ENCODE assay signal across 21 cellular contexts in genomic region chr12:131764738-131765137, GRCh38.
"Had no signal": no experiment of that assay in that cellular context is flagged by ENCODE, and none has a peak within 500 bp of the region (broad histone marks: within the 10 kb centered on the region; RNA-seq: fewer than 3 reads in every experiment).

No MANE protein-coding gene starts in this region.

- H3K4me1 Mint-ChIP-seq: activated CD4-positive, alpha-beta T cell treated with anti-CD3 and anti-CD28 coated beads, Interleukin-2, amount 10 ng/mL, durations not matched to agents 7 days and 5 days; activated naive CD8-positive, alpha-beta T cell treated with anti-CD3 and anti-CD28 coated beads for 36 hours; endodermal cell; neural crest cell had no signal

- H3K27ac ChIP-seq: coronary artery, spleen, tibial artery, VCaP had no signal

- H3K4me3 ChIP-seq: coronary artery, spleen, tibial artery had no signal

- H3K9me3 Mint-ChIP-seq: activated CD4-positive, alpha-beta T cell treated with anti-CD3 and anti-CD28 coated beads, Interleukin-2, amount 10 ng/mL, durations not matched to agents 7 days and 5 days; activated naive CD8-positive, alpha-beta T cell treated with anti-CD3 and anti-CD28 coated beads for 36 hours; activated T-helper 17 cell treated with anti-CD3 and anti-CD28 coated beads, Interleukin-2, amount 50 U/mL, for 72 hours; endodermal cell; naive thymus-derived CD4-positive, alpha-beta T cell; neural crest cell; T-cell; T-helper 2 cell treated with Interferon-gamma antibody and Interleukin-4, amounts not matched to agents 5 μg/mL and 100 μg/mL, for 36 hours had no signal

- H3K4me3 Mint-ChIP-seq: activated CD4-positive, alpha-beta T cell treated with anti-CD3 and anti-CD28 coated beads, Interleukin-2, amount 10 ng/mL, durations not matched to agents 7 days and 5 days; activated CD8-positive, alpha-beta T cell treated with anti-CD3 and anti-CD28 coated beads, Interleukin-2, amount 10 ng/mL, durations not matched to agents 7 days and 5 days; activated naive CD8-positive, alpha-beta T cell treated with anti-CD3 and anti-CD28 coated beads for 36 hours; activated T-helper 17 cell treated with anti-CD3 and anti-CD28 coated beads, Interleukin-2, amount 50 U/mL, for 72 hours; endodermal cell; naive thymus-derived CD4-positive, alpha-beta T cell; neural crest cell; T-cell; T-helper 2 cell treated with Interferon-gamma antibody and Interleukin-4, amounts not matched to agents 5 μg/mL and 100 μg/mL, for 36 hours had no signal

- H3K27me3 Mint-ChIP-seq: activated CD4-positive, alpha-beta T cell treated with anti-CD3 and anti-CD28 coated beads, Interleukin-2, amount 10 ng/mL, durations not matched to agents 7 days and 5 days; activated naive CD8-positive, alpha-beta T cell treated with anti-CD3 and anti-CD28 coated beads for 36 hours; activated T-helper 17 cell treated with anti-CD3 and anti-CD28 coated beads, Interleukin-2, amount 50 U/mL, for 72 hours; naive thymus-derived CD4-positive, alpha-beta T cell; T-cell had no signal

- DNase-seq: activated CD4-positive, alpha-beta T cell treated with anti-CD3 and anti-CD28 coated beads, Interleukin-2, amount 10 ng/mL, durations not matched to agents 7 days and 5 days; activated CD8-positive, alpha-beta T cell treated with anti-CD3 and anti-CD28 coated beads, Interleukin-2, amount 10 ng/mL, durations not matched to agents 7 days and 5 days; activated naive CD4-positive, alpha-beta T cell treated with Interleukin-2 at 50 U/mL for 16 hours; activated naive CD8-positive, alpha-beta T cell treated with anti-CD3 and anti-CD28 coated beads for 36 hours; amniotic stem cell; endodermal cell; left cardiac atrium; mesendoderm; naive thymus-derived CD4-positive, alpha-beta T cell; occipital lobe; spleen; stimulated activated CD4-positive, alpha-beta T cell treated with anti-CD3 and anti-CD28 coated beads, Interleukin-4, amount 100 ng/mL, for 24 hours; stimulated activated naive CD4-positive, alpha-beta T cell treated with Interleukin-2 at 50 U/mL for 16 hours; T-cell; tibial artery had no signal

- H3K27ac Mint-ChIP-seq: activated CD4-positive, alpha-beta T cell treated with anti-CD3 and anti-CD28 coated beads, Interleukin-2, amount 10 ng/mL, durations not matched to agents 7 days and 5 days; activated CD8-positive, alpha-beta T cell treated with anti-CD3 and anti-CD28 coated beads, Interleukin-2, amount 10 ng/mL, durations not matched to agents 7 days and 5 days; activated naive CD8-positive, alpha-beta T cell treated with anti-CD3 and anti-CD28 coated beads for 36 hours; activated T-helper 17 cell treated with anti-CD3 and anti-CD28 coated beads, Interleukin-2, amount 50 U/mL, for 72 hours; endodermal cell; naive thymus-derived CD4-positive, alpha-beta T cell; T-cell; T-helper 2 cell treated with Interferon-gamma antibody and Interleukin-4, amounts not matched to agents 5 μg/mL and 100 μg/mL, for 36 hours had no signal

- ATAC-seq: activated CD4-positive, CD25-positive, alpha-beta regulatory T cell treated with anti-CD3 and anti-CD28 coated beads, Interleukin-2, amount 50 U/mL, for 24 hours; activated CD8-positive, alpha-beta T cell treated with anti-CD3 and anti-CD28 coated beads, Interleukin-2, amount 10 ng/mL, durations not matched to agents 7 days and 5 days; activated T-helper 17 cell treated with anti-CD3 and anti-CD28 coated beads, Interleukin-2, amount 50 U/mL, for 72 hours; naive thymus-derived CD4-positive, alpha-beta T cell; T-cell had no signal
